ENCODE assay signal across 9 cellular contexts in the genomic region with DNA sequence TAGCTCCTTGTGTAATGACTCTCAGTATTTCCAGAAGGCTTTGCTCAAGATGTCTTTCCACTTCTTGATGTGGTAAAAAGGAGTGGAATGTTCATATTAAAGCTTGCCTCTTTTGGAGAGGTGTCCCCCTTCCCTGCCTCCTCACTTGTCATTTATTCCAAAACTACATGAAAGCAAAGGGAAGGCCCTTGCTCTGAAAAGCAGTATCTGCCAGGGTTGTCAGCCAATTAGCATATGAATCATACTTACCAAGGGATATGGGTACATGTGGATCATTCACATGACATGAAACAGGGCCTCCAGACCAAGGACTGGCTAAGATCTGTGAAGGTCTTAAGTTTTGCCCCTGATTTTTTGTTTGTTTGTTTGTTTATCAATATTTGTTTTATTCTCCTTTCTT. TPM values are rescaled to one million over a fixed set of nuclear protein-coding genes. Genes with fewer than 3 reads are reported as not detected.
DNase-seq lines count a peak whose midpoint lies in the region; ATAC-seq and TF ChIP-seq lines count a peak whose summit lies in the region.
"Had no signal": no experiment of that assay in that cellular context is flagged by ENCODE, and none has a peak within 500 bp of the region (broad histone marks: within the 10 kb centered on the region; RNA-seq: fewer than 3 reads in every experiment).

No MANE protein-coding gene starts in this region.

- CTCF ChIA-PET in SK-N-SH (lab: Yijun Ruan, JAX): interaction anchor here (0.5 to 0.6 kb wide), 2 partner anchors 22 to 1489 kb away, joined by 3 read pairs; no protein-coding TSS in a partner anchor

- no peak overlapping the region for H3K9ac ChIP-seq in SK-N-SH
- no peak overlapping the region for H3K9ac ChIP-seq in skeletal muscle tissue (ENCODE audit: low read depth in 1 of 3, low read length in 3 of 3)

- peaks cover 13% of the 10 kb centered on the region for H3K9me3 Mint-ChIP-seq in T-helper 1 cell treated with Interleukin-12 subunit alpha and Interleukin-12 subunit beta and Interleukin-4 antibody, amounts not matched to agents 30 μg/mL and 1 μg/mL, for 36 hours

- H3K27me3 Mint-ChIP-seq in T-helper 1 cell treated with Interleukin-12 subunit alpha and Interleukin-12 subunit beta and Interleukin-4 antibody, amounts not matched to agents 30 μg/mL and 1 μg/mL, for 36 hours (ENCODE audit: low read depth): no peaks in the 10 kb centered on the region

- no peak for DNase-seq in T-helper 1 cell
- DNase-seq in SK-N-SH: no peak
- DNase-seq in epithelial cell of esophagus (ENCODE audit: low read depth): peak; percentile 63
- DNase-seq in GF-D8 (lab: John Stamatoyannopoulos, UW): no peak
- no peak for DNase-seq in effector CD8-positive, alpha-beta T cell (lab: John Stamatoyannopoulos, UW)
- DNase-seq: NCI-H187 had no signal

- H3K9me2 ChIP-seq in SK-N-SH: no peaks in the 10 kb centered on the region

- no peaks in the 10 kb centered on the region for H4K20me1 ChIP-seq in SK-N-SH (ENCODE audit: insufficient read depth)

- peaks cover 5% of the 10 kb centered on the region for H3F3A ChIP-seq in SK-N-SH (replicated peaks; ENCODE audit: insufficient read depth)

- H3K4me2 ChIP-seq in SK-N-SH: no peak overlapping the region

- H3K27ac Mint-ChIP-seq in T-helper 1 cell treated with Interleukin-12 subunit alpha and Interleukin-12 subunit beta and Interleukin-4 antibody, amounts not matched to agents 30 μg/mL and 1 μg/mL, for 36 hours: peak overlapping the region; percentile 43

- H3K79me2 ChIP-seq in SK-N-SH (ENCODE audit: insufficient read depth): peaks cover 21% of the 10 kb centered on the region; the same call in 1 of the 2 replicates

- H3K36me3 Mint-ChIP-seq in T-helper 1 cell treated with Interleukin-12 subunit alpha and Interleukin-12 subunit beta and Interleukin-4 antibody, amounts not matched to agents 30 μg/mL and 1 μg/mL, for 36 hours (ENCODE audit: low read depth): peaks cover 17% of the 10 kb centered on the region

- peaks cover 0 to 6% of the 10 kb centered on the region in 2 experiments for H3K36me3 ChIP-seq in SK-N-SH (replicated peaks in 1 of 2; ENCODE audit: control insufficient read depth in 1 of 2, insufficient read depth in 2 of 2, low read length in 1 of 2)
- no peaks in the 10 kb centered on the region for H3K36me3 ChIP-seq in skeletal muscle tissue (ENCODE audit: control insufficient read depth in 3 of 3, insufficient read depth in 3 of 3, low read length in 3 of 3)

- ATAC-seq in GM21381 (IDR thresholded peaks at IDR 0.05; ENCODE audit: unreplicated experiment): no peak

- peak overlapping the region in 1 of 2 experiments; percentile 51; a peak in 1 of 4 replicates for H3K27ac ChIP-seq in SK-N-SH (ENCODE audit: low read depth in 2 of 2, low read length in 1 of 2)
- H3K27ac ChIP-seq in skeletal muscle tissue (ENCODE audit: low read depth, low read length): peak overlapping the region; percentile 55

- no peak overlapping the region for H2AFZ ChIP-seq in SK-N-SH (ENCODE audit: low read depth)

- H3K4me1 Mint-ChIP-seq in T-helper 1 cell treated with Interleukin-12 subunit alpha and Interleukin-12 subunit beta and Interleukin-4 antibody, amounts not matched to agents 30 μg/mL and 1 μg/mL, for 36 hours (ENCODE audit: low read depth): peaks cover 44% of the 10 kb centered on the region

- no peak overlapping the region for H3K4me3 ChIP-seq in SK-N-SH (ENCODE audit: low read depth in 2 of 2, low read length in 1 of 2)
- no peak overlapping the region for H3K4me3 ChIP-seq in epithelial cell of esophagus (ENCODE audit: low read length)
- no peak overlapping the region for H3K4me3 ChIP-seq in skeletal muscle tissue (ENCODE audit: low read length in 3 of 3)

- no peaks in the 10 kb centered on the region for H3K27me3 ChIP-seq in SK-N-SH (ENCODE audit: insufficient read depth)
- H3K27me3 ChIP-seq in skeletal muscle tissue (ENCODE audit: control insufficient read depth in 3 of 3, insufficient read depth in 3 of 3, low read length in 3 of 3): no peaks in the 10 kb centered on the region

- POLR2A ChIA-PET in SK-N-SH (lab: Yijun Ruan, JAX): no interaction called here

- no peak overlapping the region for H3K4me3 Mint-ChIP-seq in T-helper 1 cell treated with Interleukin-12 subunit alpha and Interleukin-12 subunit beta and Interleukin-4 antibody, amounts not matched to agents 30 μg/mL and 1 μg/mL, for 36 hours

- TF ChIP-seq EP300 in SK-N-SH (IDR thresholded peaks at IDR 0.05; ENCODE audit: borderline replicate concordance in 1 of 2, low read depth in 1 of 2, low read length in 1 of 2): no peak

- no peak for TF ChIP-seq CTCF in SK-N-SH (IDR thresholded peaks at IDR 0.05)
- TF ChIP-seq CTCF in epithelial cell of esophagus (IDR thresholded peaks at IDR 0.05; ENCODE audit: insufficient read depth, low read depth, low read length, missing control alignments): no peak

- H3K4me1 ChIP-seq in SK-N-SH (ENCODE audit: control insufficient read depth in 1 of 2, insufficient read depth in 2 of 2, low read depth in 1 of 2, low read length in 1 of 2) (peaks cover 0 to 23% of the 10 kb centered on the region in 2 experiments; a peak in 1 of 4 replicates), skeletal muscle tissue (ENCODE audit: control insufficient read depth in 3 of 3, insufficient read depth in 3 of 3, low read length in 3 of 3) (peaks cover 32 to 51% (median 32%) of the 10 kb centered on the region in 3 donors)

- no peaks in the 10 kb centered on the region for H3K9me3 ChIP-seq in SK-N-SH
- H3K9me3 ChIP-seq in skeletal muscle tissue (ENCODE audit: control insufficient read depth in 3 of 3, low read length in 3 of 3): peaks cover 0 to 3% (median 0%) of the 10 kb centered on the region in 3 donors

- TF ChIP-seq RAD21 in SK-N-SH (IDR thresholded peaks at IDR 0.05; ENCODE audit: low read length): no peak

TF ChIP-seq in SK-N-SH, 30 proteins besides CTCF, POLR2A, EP300 and RAD21:
- peak; percentile 17; the same call in 1 of the 2 replicates for TF ChIP-seq JUND (IDR thresholded peaks at IDR 0.05)
- no peak for TF ChIP-seq TEAD4 (IDR thresholded peaks at IDR 0.05; ENCODE audit: borderline replicate concordance, insufficient read depth)
- no peak for TF ChIP-seq GATA2 (CRISPR knock-in tag; IDR thresholded peaks at IDR 0.05)
- no peak for TF ChIP-seq TAF1 (IDR thresholded peaks at IDR 0.05; ENCODE audit: borderline replicate concordance, low read depth, low read length)
- TF ChIP-seq ELF1 (IDR thresholded peaks at IDR 0.05): no peak
- TF ChIP-seq NFIC (IDR thresholded peaks at IDR 0.05; ENCODE audit: borderline replicate concordance): no peak
- TF ChIP-seq TCF12 (IDR thresholded peaks at IDR 0.05): peak; percentile 42; the same call in 1 of the 2 replicates
- TF ChIP-seq FOSL2 (IDR thresholded peaks at IDR 0.05; ENCODE audit: borderline replicate concordance, low read depth): peak; percentile 48; the same call in 1 of the 2 replicates

RNA-seq across cellular contexts. Expression of gene ANXA4, which starts 31.3 kb away (rescaled TPM):
- polyA plus RNA-seq in SK-N-SH (2012; rRNA removed): 93.2 and 137 TPM in 2 replicates
- polyA plus RNA-seq in SK-N-SH (2012; cell fraction: cytosol; rRNA removed): 86.9 and 101 TPM in 2 replicates
- polyA plus RNA-seq in SK-N-SH (2012; cell fraction: nucleus; rRNA removed): 126 and 213 TPM in 2 replicates
- 18.8 TPM for total RNA-seq in skeletal muscle tissue

RNA-seq across cellular contexts. Expression of gene GMCL1, which starts 56.3 kb away (rescaled TPM):
- polyA plus RNA-seq in SK-N-SH (2012; rRNA removed): 5.3 and 6.2 TPM in 2 replicates
- 6.4 and 7.6 TPM in 2 replicates for polyA plus RNA-seq in SK-N-SH (2012; cell fraction: cytosol; rRNA removed)
- 6.2 and 8.9 TPM in 2 replicates for polyA plus RNA-seq in SK-N-SH (2012; cell fraction: nucleus; rRNA removed)
- 7.8 TPM for total RNA-seq in skeletal muscle tissue
